ENCODE assay signal across 30 cellular contexts in the genomic region with DNA sequence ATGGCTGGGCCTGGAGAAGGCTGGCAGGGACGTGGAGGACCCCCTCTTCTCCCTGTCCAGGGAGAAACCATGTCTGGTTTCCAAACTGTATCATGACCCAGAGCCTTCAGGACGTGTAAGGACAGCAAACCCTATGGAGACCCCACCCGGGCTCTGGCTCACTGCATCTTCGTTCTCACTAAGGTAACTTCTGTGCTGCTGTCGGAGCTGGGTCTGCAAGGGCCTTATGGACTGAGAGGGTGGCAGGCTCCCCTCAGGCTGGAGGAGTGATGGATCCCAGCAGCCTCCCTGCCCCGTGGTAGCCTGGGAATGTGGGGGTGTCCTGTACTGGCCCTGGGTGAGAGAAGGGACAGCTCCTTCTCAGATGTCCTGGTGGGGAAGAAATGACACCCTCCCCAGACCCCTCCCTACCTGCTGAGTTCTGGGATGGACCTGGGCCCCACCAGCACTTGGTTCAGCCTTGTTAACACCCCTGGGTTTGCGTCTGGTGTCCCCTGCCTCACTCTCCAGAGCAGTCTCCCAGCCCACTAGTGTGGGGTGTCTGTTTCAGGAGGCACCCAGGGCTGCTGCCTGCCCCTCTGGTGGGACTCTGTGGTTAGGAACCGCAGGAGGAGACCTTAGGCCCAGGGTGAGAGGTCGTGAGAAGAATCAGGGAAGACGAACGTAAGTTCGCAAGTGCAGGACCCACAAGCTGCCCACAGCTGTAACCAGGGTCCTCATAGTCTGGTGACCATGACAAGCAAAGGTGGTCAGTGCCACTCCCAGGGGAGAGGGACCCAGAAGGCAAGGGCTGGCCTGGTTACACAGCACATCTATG. TPM values are rescaled to one million over a fixed set of nuclear protein-coding genes. Genes with fewer than 3 reads are reported as not detected.
DNase-seq lines count a peak whose midpoint lies in the region; TF ChIP-seq lines count a peak whose summit lies in the region.
"Had no signal": no experiment of that assay in that cellular context is flagged by ENCODE, and none has a peak within 500 bp of the region (broad histone marks: within the 10 kb centered on the region; RNA-seq: fewer than 3 reads in every experiment).

No MANE protein-coding gene starts in this region.

- H3K4me3 ChIP-seq in Peyer's patch = no peak overlapping the region
- H3K4me3 ChIP-seq in MG63 = no peak overlapping the region
- H3K4me3 ChIP-seq: PC-9 had no signal

- H3K9me3 Mint-ChIP-seq in activated CD4-positive, alpha-beta memory T cell treated with anti-CD3 and anti-CD28 coated beads for 36 hours = no peaks in the 10 kb centered on the region
- H3K9me3 Mint-ChIP-seq in activated CD4-positive, alpha-beta memory T cell treated with anti-CD3 and anti-CD28 coated beads, Interleukin-2, amount 10 ng/mL, durations not matched to agents 7 days and 5 days = no peaks in the 10 kb centered on the region
- H3K9me3 Mint-ChIP-seq in type B pancreatic cell = no peaks in the 10 kb centered on the region
- H3K9me3 Mint-ChIP-seq: IgD-negative memory B cell had no signal

- H3K9me3 ChIP-seq in Peyer's patch (no peaks in the 10 kb centered on the region), MG63 (no peaks in the 10 kb centered on the region)
- H3K9me3 ChIP-seq: BE2C had no signal

- no peaks in the 10 kb centered on the region for H3K4me1 ChIP-seq in Peyer's patch
- H3K4me1 ChIP-seq: BE2C had no signal

- no peak for TF ChIP-seq POLR2A in Peyer's patch (IDR thresholded peaks at IDR 0.05)

- no peak for TF ChIP-seq CTCF in Peyer's patch (IDR thresholded peaks at IDR 0.05)
- no peak for TF ChIP-seq CTCF in type B pancreatic cell (conservative IDR thresholded peaks at IDR 0.05)
- no peak for TF ChIP-seq CTCF in RWPE1 (conservative IDR thresholded peaks at IDR 0.05; ENCODE audit: low read depth)

- no peaks in the 10 kb centered on the region for H3K4me1 Mint-ChIP-seq in activated CD4-positive, alpha-beta memory T cell treated with anti-CD3 and anti-CD28 coated beads for 36 hours (ENCODE audit: low read depth)
- no peaks in the 10 kb centered on the region for H3K4me1 Mint-ChIP-seq in activated CD4-positive, alpha-beta memory T cell treated with anti-CD3 and anti-CD28 coated beads, Interleukin-2, amount 10 ng/mL, durations not matched to agents 7 days and 5 days
- no peaks in the 10 kb centered on the region for H3K4me1 Mint-ChIP-seq in type B pancreatic cell (ENCODE audit: unreplicated experiment)
- H3K4me1 Mint-ChIP-seq: CD14-positive monocyte; CD8-positive, alpha-beta memory T cell; IgD-negative memory B cell had no signal

- CTCF ChIA-PET in activated CD4-positive, alpha-beta memory T cell treated with anti-CD3 and anti-CD28 coated beads for 36 hours (lab: Charles Lee) = no interaction called here
- CTCF ChIA-PET in activated CD4-positive, alpha-beta memory T cell treated with anti-CD3 and anti-CD28 coated beads, Interleukin-2, amount 10 ng/mL, durations not matched to agents 7 days and 5 days (lab: Charles Lee) = no interaction called here
- CTCF ChIA-PET in RWPE1 (lab: Yijun Ruan, JAX) = interaction anchor here (0.6 kb wide), 1 partner anchor 484 kb away, joined by 4 read pairs; no protein-coding TSS in a partner anchor

- H3K27me3 ChIP-seq in Peyer's patch (no peaks in the 10 kb centered on the region), MG63 (no peaks in the 10 kb centered on the region)
- H3K27me3 ChIP-seq: BE2C had no signal

- peak; percentile 4 for DNase-seq in activated CD4-positive, alpha-beta memory T cell treated with anti-CD3 and anti-CD28 coated beads for 36 hours
- no peak for DNase-seq in activated CD4-positive, alpha-beta memory T cell treated with anti-CD3 and anti-CD28 coated beads, Interleukin-2, amount 10 ng/mL, durations not matched to agents 7 days and 5 days
- peak in 2 of 3 donors; percentile 33 to 38 for DNase-seq in Peyer's patch
- DNase-seq in islet precursor cell = peak; percentile 41
- DNase-seq in type B pancreatic cell (ENCODE audit: extremely low spot score, unreplicated experiment) = peak; percentile 51
- no peak for DNase-seq in MG63
- DNase-seq in globus pallidus (ENCODE audit: low spot score) = no peak
- DNase-seq in RWPE1 (ENCODE audit: low spot score) = no peak
- DNase-seq: 8988T; ACHN; BE2C; CD8-positive, alpha-beta memory T cell; DMS 273 treated with DMSO at 0.1 percent for 48 hours; DMS79; GF-D8; NCI-H1048; NCI-H1417 treated with DMSO at 0.1 percent for 48 hours; NCI-H1694 treated with DMSO at 0.1 percent for 48 hours; NCI-H2081; NCI-H2227 treated with DMSO at 0.1 percent for 48 hours; NCI-H526 treated with DMSO at 0.1 percent for 48 hours; PC-9; RPMI8226; SHP77 had no signal

- no peak overlapping the region for H3K27ac Mint-ChIP-seq in activated CD4-positive, alpha-beta memory T cell treated with anti-CD3 and anti-CD28 coated beads for 36 hours
- no peak overlapping the region for H3K27ac Mint-ChIP-seq in activated CD4-positive, alpha-beta memory T cell treated with anti-CD3 and anti-CD28 coated beads, Interleukin-2, amount 10 ng/mL, durations not matched to agents 7 days and 5 days
- H3K27ac Mint-ChIP-seq in type B pancreatic cell = no peak overlapping the region
- H3K27ac Mint-ChIP-seq: CD8-positive, alpha-beta memory T cell had no signal

- H3K27ac ChIP-seq in Peyer's patch (no peak overlapping the region), RWPE1 (no peak overlapping the region)
- H3K27ac ChIP-seq: HL-60, KMS-11, PC-9 had no signal

- no peak overlapping the region for H3K4me3 Mint-ChIP-seq in activated CD4-positive, alpha-beta memory T cell treated with anti-CD3 and anti-CD28 coated beads for 36 hours
- H3K4me3 Mint-ChIP-seq in activated CD4-positive, alpha-beta memory T cell treated with anti-CD3 and anti-CD28 coated beads, Interleukin-2, amount 10 ng/mL, durations not matched to agents 7 days and 5 days = no peak overlapping the region
- H3K4me3 Mint-ChIP-seq in type B pancreatic cell = no peak overlapping the region
- H3K4me3 Mint-ChIP-seq: CD14-positive monocyte; CD8-positive, alpha-beta memory T cell; IgD-negative memory B cell had no signal

- intact Hi-C loops in activated CD4-positive, alpha-beta memory T cell treated with anti-CD3 and anti-CD28 coated beads for 36 hours (cut with micrococcal nuclease) = no loop called here

- H3K36me3 ChIP-seq in Peyer's patch (no peaks in the 10 kb centered on the region), MG63 (no peaks in the 10 kb centered on the region)
- H3K36me3 ChIP-seq: BE2C had no signal

- peaks cover 1% of the 10 kb centered on the region for H3K27me3 Mint-ChIP-seq in activated CD4-positive, alpha-beta memory T cell treated with anti-CD3 and anti-CD28 coated beads for 36 hours
- H3K27me3 Mint-ChIP-seq in activated CD4-positive, alpha-beta memory T cell treated with anti-CD3 and anti-CD28 coated beads, Interleukin-2, amount 10 ng/mL, durations not matched to agents 7 days and 5 days = peaks cover 10% of the 10 kb centered on the region
- H3K27me3 Mint-ChIP-seq in type B pancreatic cell = no peaks in the 10 kb centered on the region
- H3K27me3 Mint-ChIP-seq: IgD-negative memory B cell had no signal

- POLR2A ChIA-PET in activated CD4-positive, alpha-beta memory T cell treated with anti-CD3 and anti-CD28 coated beads for 36 hours (lab: Charles Lee) = no interaction called here
- POLR2A ChIA-PET in activated CD4-positive, alpha-beta memory T cell treated with anti-CD3 and anti-CD28 coated beads, Interleukin-2, amount 10 ng/mL, durations not matched to agents 7 days and 5 days (lab: Charles Lee) = no interaction called here
- POLR2A ChIA-PET in RWPE1 (lab: Yijun Ruan, JAX; ENCODE audit: low non-redundant PET) = no interaction called here

- H3K36me3 Mint-ChIP-seq in activated CD4-positive, alpha-beta memory T cell treated with anti-CD3 and anti-CD28 coated beads for 36 hours = no peaks in the 10 kb centered on the region
- H3K36me3 Mint-ChIP-seq in activated CD4-positive, alpha-beta memory T cell treated with anti-CD3 and anti-CD28 coated beads, Interleukin-2, amount 10 ng/mL, durations not matched to agents 7 days and 5 days (ENCODE audit: low read depth) = no peaks in the 10 kb centered on the region
- H3K36me3 Mint-ChIP-seq in type B pancreatic cell = no peaks in the 10 kb centered on the region
- H3K36me3 Mint-ChIP-seq: CD14-positive monocyte; CD8-positive, alpha-beta memory T cell had no signal

RNA-seq across cellular contexts. Expression of gene SPATA31E1, which starts 6.6 kb away (rescaled TPM):
- not detected for total RNA-seq in activated CD4-positive, alpha-beta memory T cell treated with anti-CD3 and anti-CD28 coated beads for 36 hours
- not detected for total RNA-seq in activated CD4-positive, alpha-beta memory T cell treated with anti-CD3 and anti-CD28 coated beads, Interleukin-2, amount 10 ng/mL, durations not matched to agents 7 days and 5 days
- total RNA-seq in Peyer's patch = not detected
- total RNA-seq in type B pancreatic cell (ENCODE audit: low replicate concordance) = not detected in 2 replicates
- not detected in 2 replicates for total RNA-seq in MG63 (2014; rRNA removed; shearing (Covaris generic); ENCODE audit: low replicate concordance)
- total RNA-seq: CD8-positive, alpha-beta memory T cell; H4; NCI-H460; PC-9 had no signal

RNA-seq across cellular contexts. Expression of gene SPATA31C1, which starts 28.5 kb away (rescaled TPM):
- total RNA-seq in activated CD4-positive, alpha-beta memory T cell treated with anti-CD3 and anti-CD28 coated beads for 36 hours = not detected
- not detected for total RNA-seq in activated CD4-positive, alpha-beta memory T cell treated with anti-CD3 and anti-CD28 coated beads, Interleukin-2, amount 10 ng/mL, durations not matched to agents 7 days and 5 days
- total RNA-seq in Peyer's patch = not detected
- 0.07 TPM in 1 of 2 replicates, not detected in the other for total RNA-seq in type B pancreatic cell (ENCODE audit: low replicate concordance)
- total RNA-seq in MG63 (2014; rRNA removed; shearing (Covaris generic); ENCODE audit: low replicate concordance) = not detected in 2 replicates
- total RNA-seq: CD8-positive, alpha-beta memory T cell; H4; NCI-H460; PC-9 had no signal

Comparison
In these comparisons a context has a peak if more than half of its experiments do, and no peak if none do; other contexts are left out.
1. DNase-seq: peak in activated CD4-positive, alpha-beta memory T cell treated with anti-CD3 and anti-CD28 coated beads for 36 hours (single experiment), Peyer's patch (2 of 3), islet precursor cell (single experiment) and type B pancreatic cell (single experiment); none in activated CD4-positive, alpha-beta memory T cell treated with anti-CD3 and anti-CD28 coated beads, Interleukin-2, amount 10 ng/mL, durations not matched to agents 7 days and 5 days (single experiment), MG63 (single experiment), globus pallidus (single experiment) and RWPE1 (single experiment).